In the genomic region with DNA sequence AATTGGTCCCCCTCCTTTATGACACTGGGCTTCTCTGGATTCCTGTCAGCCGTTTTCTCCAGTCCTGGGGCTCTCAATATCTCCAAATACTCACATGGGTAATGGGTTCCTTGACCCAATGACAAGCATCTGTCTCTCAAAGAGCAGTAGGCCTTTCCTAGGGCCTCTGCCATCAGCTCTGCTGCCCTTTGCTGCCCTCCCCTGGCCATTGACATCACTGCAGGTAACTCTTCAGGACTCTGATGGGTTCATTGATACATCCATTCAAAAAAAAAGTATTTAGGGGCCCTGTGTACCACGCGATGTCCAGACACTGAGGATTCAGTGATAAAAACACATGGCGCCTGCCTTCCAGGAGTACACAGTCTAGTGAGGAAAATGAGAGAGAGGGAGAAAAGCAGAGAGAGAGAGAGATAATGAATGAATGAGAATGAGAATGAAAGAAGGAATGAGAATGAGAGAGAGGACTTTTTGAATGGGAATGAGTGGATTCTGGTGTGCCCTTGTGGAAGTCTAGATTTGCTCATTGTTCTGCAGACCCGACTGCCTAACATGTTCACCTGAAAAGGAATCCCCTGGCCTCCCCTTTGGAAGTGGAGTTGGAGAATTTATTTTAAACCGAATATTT, we compare ENCODE assay signal across 8 cellular contexts. TPM values are rescaled to one million over a fixed set of nuclear protein-coding genes. Genes with fewer than 3 reads are reported as not detected.
A peak's percentile ranks its signal among the peaks of the same experiment; 100 is the strongest.
DNase-seq lines count a peak whose midpoint lies in the region; ATAC-seq and TF ChIP-seq lines count a peak whose summit lies in the region.

No MANE protein-coding gene starts in this region.

- no peaks in the 10 kb centered on the region; the same call in none of the 2 replicates for H3K27me3 ChIP-seq in SJCRH30

- peaks cover 10% of the 10 kb centered on the region for H3K36me3 Mint-ChIP-seq in glutamatergic neuron (ENCODE audit: unreplicated experiment)

- H3K27ac ChIP-seq in SJCRH30: no peak overlapping the region

- TF ChIP-seq CTCF in glutamatergic neuron (IDR thresholded peaks at IDR 0.05; ENCODE audit: partially characterized antibody, unreplicated experiment): peak; percentile 77

- H3K27ac Mint-ChIP-seq in glutamatergic neuron (ENCODE audit: unreplicated experiment): no peak overlapping the region

- H3K27me3 Mint-ChIP-seq in glutamatergic neuron (ENCODE audit: unreplicated experiment): no peaks in the 10 kb centered on the region

- H3K4me1 Mint-ChIP-seq in glutamatergic neuron (ENCODE audit: low read depth, unreplicated experiment): peaks cover 13% of the 10 kb centered on the region

- H3K9me3 ChIP-seq in SJCRH30 (replicated peaks): no peaks in the 10 kb centered on the region

- no peak overlapping the region for H3K4me3 Mint-ChIP-seq in glutamatergic neuron (ENCODE audit: unreplicated experiment)

- H3K4me3 ChIP-seq in SJCRH30: no peak overlapping the region

- intact Hi-C loops in posterior cingulate gyrus (cut with DNase I): loop anchor here (1.0 to 10.0 kb wide), 3 partner anchors 192 to 298 kb away; a partner anchor contains a TSS

- peak; percentile 76 for ATAC-seq in GM19468 (IDR thresholded peaks at IDR 0.05; ENCODE audit: extremely low read depth, unreplicated experiment)
- peak; percentile 90 for ATAC-seq in HG03571 (IDR thresholded peaks at IDR 0.05; ENCODE audit: unreplicated experiment)

- DNase-seq in DMS53 treated with DMSO at 0.1 percent for 48 hours (lab: John Stamatoyannopoulos, UW; ENCODE audit: unreplicated experiment): peak; percentile 42
- peak; percentile 41 to 72 for DNase-seq in SJCRH30
- peak; percentile 12 to 57 (median 48) for DNase-seq in activated naive CD4-positive, alpha-beta T cell (lab: John Stamatoyannopoulos, UW)
- peak; percentile 89 for DNase-seq in glutamatergic neuron
- peak; percentile 40 to 97 (median 84) for DNase-seq in posterior cingulate gyrus
- DNase-seq in ureter (ENCODE audit: low spot score): peak; percentile 79

- no peaks in the 10 kb centered on the region for H3K4me1 ChIP-seq in SJCRH30

- H3K9me3 Mint-ChIP-seq in glutamatergic neuron (ENCODE audit: unreplicated experiment): peaks cover 5% of the 10 kb centered on the region

- H3K36me3 ChIP-seq in SJCRH30: no peaks in the 10 kb centered on the region

RNA-seq across cellular contexts. Expression of a gene that starts 42.6 kb away (rescaled TPM):
- not detected in 2 replicates for total RNA-seq in SJCRH30 (2014; rRNA removed; shearing (Covaris generic))
- total RNA-seq in glutamatergic neuron (ENCODE audit: unreplicated experiment): not detected
- total RNA-seq in ureter: 13.6 TPM

Comparison
In these comparisons a context has a peak if more than half of its experiments do, and no peak if none do; other contexts are left out.
1. RNA of a gene that starts 42.6 kb away (total RNA-seq): 13.6 TPM in ureter (single experiment); not detected in glutamatergic neuron (single experiment) and not detected in SJCRH30; every median in the first group is over 10 times any median in the second.
2. Peak in every context shown above with its lines, with median percentiles within 50 percentile points of each other: DNase-seq.